ENCODE assay signal across 8 cellular contexts in genomic region chr2:96163768-96164429, GRCh38. TPM values are rescaled to one million over a fixed set of nuclear protein-coding genes. Genes with fewer than 3 reads are reported as not detected.
DNase-seq lines count a peak whose midpoint lies in the region; ATAC-seq and TF ChIP-seq lines count a peak whose summit lies in the region.

No MANE protein-coding gene starts in this region.

- no peaks in the 10 kb centered on the region for H3K9me3 ChIP-seq in HAP-1
- H3K9me3 ChIP-seq in right atrium auricular region: no peaks in the 10 kb centered on the region

- DNase-seq in activated CD4-positive, alpha-beta T cell treated with anti-CD3 and anti-CD28 coated beads for 1 hour: peak; percentile 55
- peak; percentile 64 to 75 (median 64) for DNase-seq in effector memory CD8-positive, alpha-beta T cell
- DNase-seq in HAP-1 (ENCODE audit: low spot score in 2 of 2) (no peak), superior temporal gyrus (ENCODE audit: extremely low spot score) (no peak), right atrium auricular region (ENCODE audit: low spot score) (no peak)

- H3K27me3 ChIP-seq in HAP-1 (ENCODE audit: low read depth) (no peaks in the 10 kb centered on the region), right atrium auricular region (no peaks in the 10 kb centered on the region)

- no peaks in the 10 kb centered on the region for H3K36me3 ChIP-seq in HAP-1 (replicated peaks)
- no peaks in the 10 kb centered on the region for H3K36me3 ChIP-seq in right atrium auricular region

- TF ChIP-seq CTCF in right atrium auricular region (IDR thresholded peaks at IDR 0.05): no peak

- no peaks in the 10 kb centered on the region for H3K27me3 Mint-ChIP-seq in effector memory CD8-positive, alpha-beta T cell
- no peaks in the 10 kb centered on the region for H3K27me3 Mint-ChIP-seq in stimulated activated memory B cell treated with anti-CD40 and anti-IgM and Interleukin-4, amounts not matched to agents 10 μg/mL and 1 μg/mL and 100 μg/mL, for 72 hours

- in situ Hi-C loops in HAP-1 (cut with MboI; ENCODE audit: low sequenced_read_pairs): no loop called here

- H3K4me3 ChIP-seq in HAP-1: no peak overlapping the region
- H3K4me3 ChIP-seq in right atrium auricular region: no peak overlapping the region

- H3K4me1 ChIP-seq in HAP-1 (no peaks in the 10 kb centered on the region), right atrium auricular region (no peaks in the 10 kb centered on the region)

- ATAC-seq in GM18858 (IDR thresholded peaks at IDR 0.05; ENCODE audit: unreplicated experiment): peak; percentile 34
- ATAC-seq in HG02840 (IDR thresholded peaks at IDR 0.05; ENCODE audit: low FRiP score, unreplicated experiment): peak; percentile 54
- peak; percentile 62 for ATAC-seq in effector memory CD8-positive, alpha-beta T cell (replicated peaks)
- peak; percentile 85 for ATAC-seq in stimulated activated memory B cell treated with anti-CD40 and anti-IgM and Interleukin-4, amounts not matched to agents 10 μg/mL and 1 μg/mL and 100 μg/mL, for 72 hours

- peak overlapping the region; percentile 98 for H3K27ac Mint-ChIP-seq in effector memory CD8-positive, alpha-beta T cell
- peak overlapping the region; percentile 98 for H3K27ac Mint-ChIP-seq in stimulated activated memory B cell treated with anti-CD40 and anti-IgM and Interleukin-4, amounts not matched to agents 10 μg/mL and 1 μg/mL and 100 μg/mL, for 72 hours

- peaks cover 24% of the 10 kb centered on the region for H3K36me3 Mint-ChIP-seq in effector memory CD8-positive, alpha-beta T cell (ENCODE audit: insufficient read depth)
- H3K36me3 Mint-ChIP-seq in stimulated activated memory B cell treated with anti-CD40 and anti-IgM and Interleukin-4, amounts not matched to agents 10 μg/mL and 1 μg/mL and 100 μg/mL, for 72 hours: no peaks in the 10 kb centered on the region

- H3K9me3 Mint-ChIP-seq in effector memory CD8-positive, alpha-beta T cell: no peaks in the 10 kb centered on the region
- peaks cover 4% of the 10 kb centered on the region for H3K9me3 Mint-ChIP-seq in stimulated activated memory B cell treated with anti-CD40 and anti-IgM and Interleukin-4, amounts not matched to agents 10 μg/mL and 1 μg/mL and 100 μg/mL, for 72 hours

- H3K4me3 Mint-ChIP-seq in effector memory CD8-positive, alpha-beta T cell: peak overlapping the region; percentile 82 to 83
- H3K4me3 Mint-ChIP-seq in stimulated activated memory B cell treated with anti-CD40 and anti-IgM and Interleukin-4, amounts not matched to agents 10 μg/mL and 1 μg/mL and 100 μg/mL, for 72 hours: peak overlapping the region; percentile 92

- H3K27ac ChIP-seq in right atrium auricular region: no peak overlapping the region

- peaks cover 58 to 71% of the 10 kb centered on the region in 2 donors for H3K4me1 Mint-ChIP-seq in effector memory CD8-positive, alpha-beta T cell (ENCODE audit: low read depth in 2 of 2)
- peaks cover 54% of the 10 kb centered on the region for H3K4me1 Mint-ChIP-seq in stimulated activated memory B cell treated with anti-CD40 and anti-IgM and Interleukin-4, amounts not matched to agents 10 μg/mL and 1 μg/mL and 100 μg/mL, for 72 hours

RNA-seq across cellular contexts. Expression of gene DUSP2, which starts 18.7 kb away (rescaled TPM):
- 1 to 10 TPM; 4.0 to 9.0 TPM for total RNA-seq in right atrium auricular region

RNA-seq across cellular contexts. Expression of gene ASTL, which starts 25.6 kb away (rescaled TPM):
- not detected for total RNA-seq in right atrium auricular region

RNA-seq across cellular contexts. Expression of gene STARD7, which starts 44.7 kb away (rescaled TPM):
- 100 to 1,000 TPM; 128 to 163 TPM for total RNA-seq in right atrium auricular region

RNA-seq across cellular contexts. Expression of gene ADRA2B, which starts 47.5 kb away (rescaled TPM):
- total RNA-seq in right atrium auricular region: 1 to 10 TPM in 1 of 2 donors, under 1 TPM in 1; 0.47 to 1.4 TPM

Comparison
In these comparisons a context has a peak if more than half of its experiments do, and no peak if none do; other contexts are left out.
1. ATAC-seq: peak in every context shown above with its lines; median percentile 85 in stimulated activated memory B cell treated with anti-CD40 and anti-IgM and Interleukin-4, amounts not matched to agents 10 μg/mL and 1 μg/mL and 100 μg/mL, for 72 hours; 62 in effector memory CD8-positive, alpha-beta T cell; 54 in HG02840; 34 in GM18858.
2. DNase-seq: peak in activated CD4-positive, alpha-beta T cell treated with anti-CD3 and anti-CD28 coated beads for 1 hour (single experiment) and effector memory CD8-positive, alpha-beta T cell (3 of 3); none in HAP-1 (0 of 2), superior temporal gyrus (single experiment) and right atrium auricular region (single experiment).